In the genomic region with DNA sequence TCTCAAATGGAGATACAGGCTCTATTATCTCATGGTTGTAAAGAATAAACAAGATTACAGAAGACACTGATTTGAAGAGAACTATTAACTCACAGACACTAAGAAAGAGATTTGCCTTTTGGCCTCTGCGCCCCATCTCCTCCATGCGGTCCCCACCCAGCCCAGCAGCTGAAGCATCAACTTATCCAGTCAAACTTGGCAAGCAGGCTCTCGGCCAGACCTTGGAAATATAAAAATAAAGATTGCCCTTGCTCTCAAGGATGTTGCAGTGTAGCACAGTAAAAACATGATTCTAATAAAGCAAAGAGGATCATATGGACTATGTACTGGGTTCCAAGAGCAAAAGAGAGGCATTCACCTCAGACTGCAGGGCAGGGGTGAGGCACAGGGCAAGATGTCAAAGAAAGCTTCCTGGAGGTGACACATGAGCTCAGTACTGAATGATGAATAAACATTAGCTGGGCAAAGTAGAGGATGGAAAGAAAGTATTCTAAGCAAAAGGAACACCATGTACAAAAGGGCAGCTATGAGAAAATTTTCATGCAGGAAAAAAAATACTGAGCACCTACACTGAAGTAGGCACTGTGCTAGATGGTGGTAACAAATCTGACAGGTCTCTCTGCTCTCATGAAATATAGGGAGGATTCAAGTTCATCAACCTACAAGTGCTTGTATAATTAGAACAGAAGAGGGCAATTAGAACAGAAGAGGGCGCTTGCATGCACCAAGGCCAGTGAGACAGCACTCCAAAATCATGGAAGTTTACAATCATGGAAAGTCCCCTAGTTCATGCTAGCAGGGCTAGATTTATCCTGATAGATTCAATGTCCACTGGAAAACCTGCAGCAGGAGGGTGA, we compare ENCODE assay signal across 16 cellular contexts.
DNase-seq lines count a peak whose midpoint lies in the region; ATAC-seq and TF ChIP-seq lines count a peak whose summit lies in the region.
"Had no signal": no experiment of that assay in that cellular context is flagged by ENCODE, and none has a peak within 500 bp of the region (broad histone marks: within the 10 kb centered on the region; RNA-seq: fewer than 3 reads in every experiment).

No MANE protein-coding gene starts in this region.

- H2AFZ ChIP-seq in ACC112 (ENCODE audit: low read length, unreplicated experiment) = no peak overlapping the region

- no peak for ATAC-seq in HG03095 (IDR thresholded peaks at IDR 0.05; ENCODE audit: unreplicated experiment)
- ATAC-seq: stimulated activated naive B cell treated with anti-CD40 and anti-IgM and Interleukin-4, amounts not matched to agents 10 μg/mL and 1 μg/mL and 100 μg/mL, for 72 hours had no signal

- H3K4me1 ChIP-seq in ACC112 (ENCODE audit: control insufficient read depth, insufficient read depth, low read length, unreplicated experiment) (peaks cover 23% of the 10 kb centered on the region), esophagus (ENCODE audit: control insufficient read depth in 2 of 2, insufficient read depth in 2 of 2, low read length in 1 of 2) (no peaks in the 10 kb centered on the region)
- H3K4me1 ChIP-seq: BE2C, uterus had no signal

- 80 to 88% methylated on average over 4 of the region's 4 CpGs for WGBS in esophagus, 2 donors

- peaks cover 57% of the 10 kb centered on the region for H3K36me3 ChIP-seq in ACC112 (ENCODE audit: insufficient read depth, low read length)
- no peaks in the 10 kb centered on the region for H3K36me3 ChIP-seq in esophagus (ENCODE audit: control insufficient read depth in 2 of 2, insufficient read depth in 2 of 2, low read length in 1 of 2)
- H3K36me3 ChIP-seq: adrenal gland, uterus had no signal

- H3K27me3 ChIP-seq in ACC112 (ENCODE audit: insufficient read depth, low read length) = no peaks in the 10 kb centered on the region
- no peaks in the 10 kb centered on the region for H3K27me3 ChIP-seq in esophagus (ENCODE audit: control insufficient read depth in 1 of 2, insufficient read depth in 2 of 2, low read length in 2 of 2)
- H3K27me3 ChIP-seq: adrenal gland, BE2C, uterus had no signal

- H3K79me2 ChIP-seq in ACC112 (ENCODE audit: control insufficient read depth, insufficient read depth, low read length, unreplicated experiment) = peaks cover 52% of the 10 kb centered on the region

- peak; percentile 32; the same call in 1 of the 2 replicates for TF ChIP-seq CTCF in LNCaP clone FGC (IDR thresholded peaks at IDR 0.05; ENCODE audit: control insufficient read depth, extremely low read depth, insufficient read depth)
- no peak for TF ChIP-seq CTCF in GM10266 (IDR thresholded peaks at IDR 0.05; ENCODE audit: control insufficient read depth, insufficient read depth, low read depth, missing control alignments)

- H3K4me3 ChIP-seq in ACC112 (ENCODE audit: low read depth, low read length) (no peak overlapping the region), LNCaP clone FGC (ENCODE audit: low read depth, low read length) (no peak overlapping the region), esophagus (ENCODE audit: low read depth in 1 of 2, low read length in 2 of 2) (no peak overlapping the region)
- H3K4me3 ChIP-seq: adrenal gland, uterus had no signal

- H3K9me3 ChIP-seq in esophagus (ENCODE audit: control insufficient read depth in 2 of 2, insufficient read depth in 1 of 2, low read depth in 1 of 2, low read length in 1 of 2) = no peaks in the 10 kb centered on the region
- H3K9me3 ChIP-seq: adrenal gland, BE2C, uterus had no signal

- DNase-seq in LNCaP clone FGC (ENCODE audit: low read depth) (no peak), iris pigment epithelial cell (ENCODE audit: low read depth) (peak; percentile 28), occipital lobe (lab: John Stamatoyannopoulos, UW) (no peak), GM10266 (ENCODE audit: extremely low spot score) (no peak), T-helper 2 cell (no peak)
- DNase-seq: adrenal gland; BE2C; kidney; naive B cell; NCI-H2081 treated with DMSO at 0.1 percent for 48 hours; stimulated activated CD4-positive, alpha-beta T cell treated with anti-CD3 and anti-CD28 coated beads, Interleukin-4, amount 100 ng/mL, for 4 hours; stimulated activated naive B cell treated with anti-CD40 and anti-IgM and Interleukin-4, amounts not matched to agents 10 μg/mL and 1 μg/mL and 100 μg/mL, for 72 hours; uterus had no signal

- H3K27ac ChIP-seq in ACC112 (ENCODE audit: low read depth, low read length) = peak overlapping the region; percentile 14
- H3K27ac ChIP-seq in esophagus (ENCODE audit: low read depth in 2 of 2, low read length in 1 of 2) = peak overlapping the region; percentile 23 to 47
- H3K27ac ChIP-seq: adrenal gland, uterus had no signal
